Comparison of ENCODE assay signal across 31 cellular contexts in genomic region chr5:58715997-58716656, GRCh38.
"Had no signal": no experiment of that assay in that cellular context is flagged by ENCODE, and none has a peak within 500 bp of the region (broad histone marks: within the 10 kb centered on the region; RNA-seq: fewer than 3 reads in every experiment).

No MANE protein-coding gene starts in this region.

- H3K27ac Mint-ChIP-seq: activated B cell treated with CpG ODN at 0.5 μM for 24 hours; activated CD8-positive, alpha-beta T cell treated with anti-CD3 and anti-CD28 coated beads for 36 hours; activated naive CD8-positive, alpha-beta T cell; activated T-helper 17 cell treated with anti-CD3 and anti-CD28 coated beads, Interleukin-2, amount 50 U/mL, for 72 hours; dendritic cell treated with granulocyte-macrophage colony-stimulating factor and Interleukin-4, amounts not matched to agents 40 ng/mL and 50 ng/mL, for 4 days; endodermal cell had no signal

- H3K4me1 Mint-ChIP-seq: activated B cell treated with CpG ODN at 0.5 μM for 24 hours; activated T-helper 17 cell treated with anti-CD3 and anti-CD28 coated beads, Interleukin-2, amount 50 U/mL, for 72 hours; central memory CD8-positive, alpha-beta T cell had no signal

- H3K4me3 ChIP-seq: coronary artery, dorsolateral prefrontal cortex had no signal

- DNase-seq: activated B cell treated with CpG ODN at 0.5 μM for 24 hours; activated CD4-positive, alpha-beta T cell treated with anti-CD3 and anti-CD28 coated beads for 48 hours; activated CD4-positive, alpha-beta T cell treated with anti-CD3 and anti-CD28 coated beads, Interleukin-2, amount 50 U/mL, for 1 hour; activated CD4-positive, alpha-beta T cell treated with anti-CD3 and anti-CD28 coated beads, Interleukin-2, amount 50 U/mL, for 48 hours; activated CD8-positive, alpha-beta memory T cell treated with anti-CD3 and anti-CD28 coated beads for 24 hours; activated CD8-positive, alpha-beta T cell treated with anti-CD3 and anti-CD28 coated beads for 36 hours; activated effector memory CD4-positive, alpha-beta T cell treated with Interleukin-2 at 50 U/mL for 16 hours; activated gamma-delta T cell treated with Interleukin-2 at 50 U/mL for 16 hours; activated naive CD4-positive, alpha-beta T cell treated with anti-CD3 and anti-CD28 coated beads, Interleukin-2, amount 50 U/mL, for 16 hours; activated naive CD4-positive, alpha-beta T cell treated with Interleukin-2 at 50 U/mL for 16 hours; activated T-cell treated with anti-CD3 and anti-CD28 coated beads, Interleukin-2, amount 50 U/mL, for 4 hours; amniotic stem cell; anterior cingulate cortex; brain microvascular endothelial cell; dorsolateral prefrontal cortex; effector memory CD4-positive, alpha-beta T cell; endodermal cell; foreskin fibroblast; head of caudate nucleus; T-helper 2 cell had no signal

- H3K27ac ChIP-seq: brain microvascular endothelial cell, coronary artery, dorsolateral prefrontal cortex, VCaP had no signal

- H3K36me3 Mint-ChIP-seq: activated naive CD8-positive, alpha-beta T cell had no signal

- H3K27me3 Mint-ChIP-seq: activated CD8-positive, alpha-beta T cell treated with anti-CD3 and anti-CD28 coated beads for 36 hours; central memory CD8-positive, alpha-beta T cell; dendritic cell treated with granulocyte-macrophage colony-stimulating factor and Interleukin-4, amounts not matched to agents 40 ng/mL and 50 ng/mL, for 4 days had no signal

- H3K27me3 ChIP-seq: brain microvascular endothelial cell, dorsolateral prefrontal cortex had no signal

- H3K4me3 Mint-ChIP-seq: activated B cell treated with CpG ODN at 0.5 μM for 24 hours; activated CD8-positive, alpha-beta T cell treated with anti-CD3 and anti-CD28 coated beads for 36 hours; activated naive CD8-positive, alpha-beta T cell; activated T-cell treated with anti-CD3 and anti-CD28 coated beads, Interleukin-2, amount 50 U/mL, for 4 hours; activated T-helper 17 cell treated with anti-CD3 and anti-CD28 coated beads, Interleukin-2, amount 50 U/mL, for 72 hours; central memory CD8-positive, alpha-beta T cell; dendritic cell treated with granulocyte-macrophage colony-stimulating factor and Interleukin-4, amounts not matched to agents 40 ng/mL and 50 ng/mL, for 4 days; endodermal cell had no signal

- ATAC-seq: activated CD4-positive, CD25-positive, alpha-beta regulatory T cell treated with anti-CD3 and anti-CD28 coated beads, Interleukin-2, amount 50 U/mL, for 24 hours; activated CD8-positive, alpha-beta T cell treated with anti-CD3 and anti-CD28 coated beads for 36 hours; activated T-cell treated with anti-CD3 and anti-CD28 coated beads, Interleukin-2, amount 50 U/mL, for 4 hours; esophagus mucosa had no signal

- FAIRE-seq: astrocyte, bronchial epithelial cell, frontal cortex had no signal

- H3K9me3 Mint-ChIP-seq: central memory CD8-positive, alpha-beta T cell had no signal

- H3K36me3 ChIP-seq: brain microvascular endothelial cell had no signal
